Comparison of ENCODE assay signal across 23 cellular contexts in the genomic region with DNA sequence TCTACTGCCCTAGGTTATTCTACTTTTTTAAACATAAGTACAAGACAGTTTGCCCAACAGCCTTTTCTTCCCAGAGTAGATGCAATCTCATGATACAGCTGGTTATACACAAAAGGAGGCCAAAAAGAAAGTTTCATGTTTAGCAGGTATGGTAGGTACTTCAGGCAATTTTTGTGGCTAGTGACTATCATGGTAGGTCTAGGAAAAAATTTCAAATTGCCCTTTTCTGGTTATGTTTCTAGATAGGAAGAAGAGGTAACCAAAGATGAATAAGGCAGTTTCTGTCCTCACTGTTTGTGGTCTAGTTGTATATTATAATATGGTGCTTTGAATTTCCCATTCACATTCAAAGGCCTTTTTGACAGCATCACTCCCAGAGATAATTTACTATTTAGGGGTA. TPM values are rescaled to one million over a fixed set of nuclear protein-coding genes. Genes with fewer than 3 reads are reported as not detected.
DNase-seq lines count a peak whose midpoint lies in the region; ATAC-seq and TF ChIP-seq lines count a peak whose summit lies in the region.
"Had no signal": no experiment of that assay in that cellular context is flagged by ENCODE, and none has a peak within 500 bp of the region (broad histone marks: within the 10 kb centered on the region; RNA-seq: fewer than 3 reads in every experiment).

No MANE protein-coding gene starts in this region.

- H3K27me3 Mint-ChIP-seq in T-helper 1 cell treated with Interleukin-12 subunit alpha and Interleukin-12 subunit beta and Interleukin-4 antibody, amounts not matched to agents 30 μg/mL and 1 μg/mL, for 36 hours (ENCODE audit: low read depth): no peaks in the 10 kb centered on the region
- H3K27me3 Mint-ChIP-seq in natural killer cell treated with Interleukin-12 subunit alpha and Interleukin-12 subunit beta and Interleukin-15 and Interleukin-18, amount 100 ng/mL, for 72 hours: no peaks in the 10 kb centered on the region

- no peak for TF ChIP-seq POLR2A in sigmoid colon (IDR thresholded peaks at IDR 0.05)

- peaks cover 33% of the 10 kb centered on the region for H4K20me1 ChIP-seq in Karpas-422 (ENCODE audit: insufficient read depth, low read depth, low read length)

- H3K4me1 Mint-ChIP-seq in T-helper 1 cell treated with Interleukin-12 subunit alpha and Interleukin-12 subunit beta and Interleukin-4 antibody, amounts not matched to agents 30 μg/mL and 1 μg/mL, for 36 hours (ENCODE audit: low read depth): peaks cover 22% of the 10 kb centered on the region
- H3K4me1 Mint-ChIP-seq in natural killer cell treated with Interleukin-12 subunit alpha and Interleukin-12 subunit beta and Interleukin-15 and Interleukin-18, amount 100 ng/mL, for 72 hours (ENCODE audit: low read depth in 2 of 2): peaks cover 38 to 49% of the 10 kb centered on the region in 2 donors

- H3K4me2 ChIP-seq in Karpas-422 (ENCODE audit: low read depth, low read length, poor library complexity, severe bottlenecking): peak overlapping the region; percentile 39
- H3K4me2 ChIP-seq: BLaER1 had no signal

- H3K36me3 ChIP-seq in Karpas-422 (ENCODE audit: insufficient read depth, low read length) (peaks cover 75% of the 10 kb centered on the region), sigmoid colon (no peaks in the 10 kb centered on the region)
- H3K36me3 ChIP-seq: BLaER1, MG63, Peyer's patch had no signal

- peaks cover 2% of the 10 kb centered on the region for H3K36me3 Mint-ChIP-seq in T-helper 1 cell treated with Interleukin-12 subunit alpha and Interleukin-12 subunit beta and Interleukin-4 antibody, amounts not matched to agents 30 μg/mL and 1 μg/mL, for 36 hours (ENCODE audit: low read depth)
- H3K36me3 Mint-ChIP-seq in natural killer cell treated with Interleukin-12 subunit alpha and Interleukin-12 subunit beta and Interleukin-15 and Interleukin-18, amount 100 ng/mL, for 72 hours: no peaks in the 10 kb centered on the region

- H2AFZ ChIP-seq in Karpas-422 (ENCODE audit: low read length): no peak overlapping the region

- DNase-seq in T-helper 1 cell (no peak), Karpas-422 (no peak), HuH-7 (ENCODE audit: low spot score) (no peak), left lobe of liver (ENCODE audit: low spot score) (no peak), sigmoid colon (no peak)
- no peak for DNase-seq in natural killer cell treated with Interleukin-12 subunit alpha and Interleukin-12 subunit beta and Interleukin-15 and Interleukin-18, amount 100 ng/mL, for 72 hours (ENCODE audit: low spot score)
- DNase-seq: activated CD4-positive, alpha-beta T cell treated with anti-CD3 and anti-CD28 coated beads for 1 hour; activated CD8-positive, alpha-beta memory T cell treated with anti-CD3 and anti-CD28 coated beads, Interleukin-2, amount 50 U/mL, for 4 hours; activated naive CD4-positive, alpha-beta T cell treated with anti-CD3 and anti-CD28 coated beads, Interleukin-2, amount 50 U/mL, for 16 hours; left colon; MG63; midbrain; NCI-H1694; NCI-H2227 treated with DMSO at 0.1 percent for 48 hours; Peyer's patch; small intestine; stimulated activated CD4-positive, alpha-beta T cell treated with anti-CD3 and anti-CD28 coated beads, Interleukin-4, amount 100 ng/mL, for 1 hour; T1000 had no signal

- TF ChIP-seq EP300 in sigmoid colon (IDR thresholded peaks at IDR 0.05): no peak

- no peaks in the 10 kb centered on the region for H3K9me3 Mint-ChIP-seq in T-helper 1 cell treated with Interleukin-12 subunit alpha and Interleukin-12 subunit beta and Interleukin-4 antibody, amounts not matched to agents 30 μg/mL and 1 μg/mL, for 36 hours
- H3K9me3 Mint-ChIP-seq in natural killer cell treated with Interleukin-12 subunit alpha and Interleukin-12 subunit beta and Interleukin-15 and Interleukin-18, amount 100 ng/mL, for 72 hours: no peaks in the 10 kb centered on the region
- H3K9me3 Mint-ChIP-seq: neural crest cell had no signal

- peak overlapping the region; percentile 10; the same call in 1 of the 2 replicates for H3K9ac ChIP-seq in Karpas-422 (ENCODE audit: low read length)
- H3K9ac ChIP-seq: BLaER1 had no signal

- H3K27ac Mint-ChIP-seq in T-helper 1 cell treated with Interleukin-12 subunit alpha and Interleukin-12 subunit beta and Interleukin-4 antibody, amounts not matched to agents 30 μg/mL and 1 μg/mL, for 36 hours: peak overlapping the region; percentile 21
- H3K27ac Mint-ChIP-seq in natural killer cell treated with Interleukin-12 subunit alpha and Interleukin-12 subunit beta and Interleukin-15 and Interleukin-18, amount 100 ng/mL, for 72 hours: peak overlapping the region; percentile 74 to 94

- no peaks in the 10 kb centered on the region for H3K9me2 ChIP-seq in Karpas-422 (replicated peaks; ENCODE audit: insufficient read depth, low read length)

- H3K4me3 ChIP-seq in Karpas-422 (ENCODE audit: low read length) (peak overlapping the region; percentile 6; the same call in 1 of the 2 replicates), sigmoid colon (no peak overlapping the region)
- H3K4me3 ChIP-seq: BLaER1, MG63, Peyer's patch, SK-N-MC had no signal

- H3K27me3 ChIP-seq in Karpas-422 (ENCODE audit: low read length) (no peaks in the 10 kb centered on the region), sigmoid colon (no peaks in the 10 kb centered on the region)
- H3K27me3 ChIP-seq: BLaER1, MG63, Peyer's patch had no signal

- intact Hi-C loops in sigmoid colon (cut with DNase I): no loop called here

- H3K4me1 ChIP-seq in Karpas-422 (ENCODE audit: low read length) (peaks cover 100% of the 10 kb centered on the region), sigmoid colon (peaks cover 0 to 18% (median 7%) of the 10 kb centered on the region in 4 donors)

- H3K27ac ChIP-seq in Karpas-422 (ENCODE audit: low read length) (peak overlapping the region; percentile 92), sigmoid colon (no peak overlapping the region)
- H3K27ac ChIP-seq: BLaER1, Peyer's patch, SK-N-MC had no signal

- H3K79me2 ChIP-seq in Karpas-422 (ENCODE audit: low read length): peaks cover 100% of the 10 kb centered on the region

- ATAC-seq in GM21717 (IDR thresholded peaks at IDR 0.05; ENCODE audit: unreplicated experiment) (peak; percentile 44), left lobe of liver (no peak)
- peak; percentile 46 to 55 for ATAC-seq in natural killer cell treated with Interleukin-12 subunit alpha and Interleukin-12 subunit beta and Interleukin-15 and Interleukin-18, amount 100 ng/mL, for 72 hours
- ATAC-seq: left colon had no signal

- H3K9me3 ChIP-seq in Karpas-422 (ENCODE audit: low read length): no peaks in the 10 kb centered on the region
- no peaks in the 10 kb centered on the region for H3K9me3 ChIP-seq in sigmoid colon
- H3K9me3 ChIP-seq: BLaER1, MG63, Peyer's patch had no signal

- TF ChIP-seq CTCF in sigmoid colon (IDR thresholded peaks at IDR 0.05): no peak

- no peak overlapping the region for H3K4me3 Mint-ChIP-seq in T-helper 1 cell treated with Interleukin-12 subunit alpha and Interleukin-12 subunit beta and Interleukin-4 antibody, amounts not matched to agents 30 μg/mL and 1 μg/mL, for 36 hours
- H3K4me3 Mint-ChIP-seq in natural killer cell treated with Interleukin-12 subunit alpha and Interleukin-12 subunit beta and Interleukin-15 and Interleukin-18, amount 100 ng/mL, for 72 hours: peak overlapping the region; percentile 66
- H3K4me3 Mint-ChIP-seq: neural crest cell had no signal

RNA-seq across cellular contexts. Expression of a gene that starts 19.7 kb away (rescaled TPM):
- 55.4 and 86.6 TPM in 2 replicates for total RNA-seq in Karpas-422 (2014; rRNA removed; shearing (Covaris generic); ENCODE audit: low replicate concordance)
- 10 to 100 TPM in 1 of 2 donors, 1 to 10 TPM in 1; 7.7 to 12.7 TPM for total RNA-seq in natural killer cell treated with Interleukin-12 subunit alpha and Interleukin-12 subunit beta and Interleukin-15 and Interleukin-18, amount 100 ng/mL, for 72 hours
- 26.4 TPM for total RNA-seq in left lobe of liver
- total RNA-seq in sigmoid colon: 10 to 100 TPM; 11.8 to 21.0 (median 15.7) TPM
- polyA plus RNA-seq in sigmoid colon: 1 to 10 TPM; 2.5 to 4.4 (median 3.0) TPM
